In genomic region chr15:98548172-98548971, GRCh38 we compare ENCODE assay signal across 8 cellular contexts.
A peak's percentile ranks its signal among the peaks of the same experiment; 100 is the strongest.
DNase-seq lines count a peak whose midpoint lies in the region; ATAC-seq and TF ChIP-seq lines count a peak whose summit lies in the region.

No MANE protein-coding gene starts in this region.

- peak; percentile 91 for ATAC-seq in upper lobe of left lung (ENCODE audit: low FRiP score in 2 of 2)
- ATAC-seq in HG02623 (IDR thresholded peaks at IDR 0.05; ENCODE audit: unreplicated experiment) = no peak
- ATAC-seq in HG02885 (IDR thresholded peaks at IDR 0.05; ENCODE audit: poor library complexity, unreplicated experiment) = no peak

- peak overlapping the region; percentile 80 for H2AFZ ChIP-seq in parathyroid adenoma

- H3K79me2 ChIP-seq in parathyroid adenoma = no peaks in the 10 kb centered on the region

- TF ChIP-seq POLR2A in upper lobe of left lung (IDR thresholded peaks at IDR 0.05) = peak in 1 of 4 donors; percentile 37

- H3K9me3 ChIP-seq in NT2/D1 (ENCODE audit: insufficient read depth, low read length) (peaks cover 12% of the 10 kb centered on the region; the same call in 1 of the 2 replicates), left ventricle myocardium inferior (replicated peaks) (no peaks in the 10 kb centered on the region), parathyroid adenoma (ENCODE audit: control insufficient read depth, low read length) (no peaks in the 10 kb centered on the region), upper lobe of left lung (no peaks in the 10 kb centered on the region)

- TF ChIP-seq CTCF in left ventricle myocardium inferior (IDR thresholded peaks at IDR 0.05; ENCODE audit: borderline replicate concordance) = peak; percentile 37
- TF ChIP-seq CTCF in parathyroid adenoma (IDR thresholded peaks at IDR 0.05) = no peak
- peak in 3 of 6 experiments; percentile 11 to 27 (median 15) for TF ChIP-seq CTCF in upper lobe of left lung (IDR thresholded peaks at IDR 0.05)

- intact Hi-C loops in left ventricle myocardium inferior (cut with micrococcal nuclease) = no loop called here

- H3K27me3 ChIP-seq in NT2/D1 (ENCODE audit: insufficient read depth, insufficient read length) (peaks cover 21% of the 10 kb centered on the region), left ventricle myocardium inferior (ENCODE audit: low read depth) (peaks cover 51% of the 10 kb centered on the region), parathyroid adenoma (ENCODE audit: control insufficient read depth, insufficient read depth, low read length) (no peaks in the 10 kb centered on the region), upper lobe of left lung (no peaks in the 10 kb centered on the region)

- H3K9ac ChIP-seq in NT2/D1 (ENCODE audit: insufficient read length, low read depth) (peak overlapping the region; percentile 79), parathyroid adenoma (no peak overlapping the region)

- peak overlapping the region; percentile 79 for H3K4me2 ChIP-seq in parathyroid adenoma (ENCODE audit: low read length)

- WGBS in upper lobe of left lung, 2 donors = 2 to 4% methylated on average over 12 to 55 of the region's 63 CpGs

- peak; percentile 41 for DNase-seq in DMS53 treated with DMSO at 0.1 percent for 48 hours (lab: John Stamatoyannopoulos, UW; ENCODE audit: unreplicated experiment)
- DNase-seq in NT2/D1 (ENCODE audit: low read depth, low spot score) = peak; percentile 70
- peak; percentile 45 for DNase-seq in amniotic epithelial cell (ENCODE audit: low read depth)
- DNase-seq in left ventricle myocardium inferior = peak; percentile 71
- peak; percentile 75 to 93 for DNase-seq in upper lobe of left lung

- H3K27ac ChIP-seq in left ventricle myocardium inferior (replicated peaks) (peak overlapping the region; percentile 68), parathyroid adenoma (no peak overlapping the region), upper lobe of left lung (peak overlapping the region; percentile 81 to 86 (median 85))

- H3K4me1 ChIP-seq in NT2/D1 (ENCODE audit: insufficient read depth, insufficient read length) (no peaks in the 10 kb centered on the region), left ventricle myocardium inferior (peaks cover 18% of the 10 kb centered on the region), parathyroid adenoma (no peaks in the 10 kb centered on the region), upper lobe of left lung (peaks cover 16 to 23% (median 18%) of the 10 kb centered on the region in 4 donors)

- no peaks in the 10 kb centered on the region for H3K36me3 ChIP-seq in NT2/D1 (ENCODE audit: insufficient read depth, insufficient read length, low read length)
- H3K36me3 ChIP-seq in left ventricle myocardium inferior = no peaks in the 10 kb centered on the region
- H3K36me3 ChIP-seq in parathyroid adenoma (ENCODE audit: control insufficient read depth, insufficient read depth, low read length) = no peaks in the 10 kb centered on the region
- H3K36me3 ChIP-seq in upper lobe of left lung = no peaks in the 10 kb centered on the region

- TF ChIP-seq EP300 in upper lobe of left lung (IDR thresholded peaks at IDR 0.05) = peak in 1 of 4 donors; percentile 71

- H3K4me3 ChIP-seq in NT2/D1 (ENCODE audit: insufficient read length, low read depth) (peak overlapping the region; percentile 75), left ventricle myocardium inferior (peak overlapping the region; percentile 72), parathyroid adenoma (ENCODE audit: low read depth, low read length) (peak overlapping the region; percentile 40), upper lobe of left lung (peak overlapping the region; percentile 30 to 58 (median 47))

Comparison
In these comparisons a context has a peak if more than half of its experiments do, and no peak if none do; other contexts are left out.
1. ATAC-seq: peak in upper lobe of left lung (2 of 2); none in HG02623 (single experiment) and HG02885 (single experiment).
2. Peak in every context shown above with its lines, with median percentiles within 50 percentile points of each other: DNase-seq and H3K4me3 ChIP-seq.